Comparison of ENCODE assay signal across 21 cellular contexts in genomic region chr4:150218447-150218846, GRCh38.
DNase-seq lines count a peak whose midpoint lies in the region; ATAC-seq, FAIRE-seq and TF ChIP-seq lines count a peak whose summit lies in the region.
"Had no signal": no experiment of that assay in that cellular context is flagged by ENCODE, and none has a peak within 500 bp of the region (broad histone marks: within the 10 kb centered on the region; RNA-seq: fewer than 3 reads in every experiment).

No MANE protein-coding gene starts in this region.

- H3K27me3 ChIP-seq in H1 (replicated peaks in 1 of 4; ENCODE audit: control insufficient read depth in 3 of 4, extremely low read depth in 1 of 4, insufficient read depth in 3 of 4, low read length in 3 of 4) (no peaks in the 10 kb centered on the region; a peak in 1 of 7 replicates), breast epithelium (no peaks in the 10 kb centered on the region)
- H3K27me3 ChIP-seq: SJCRH30 had no signal

- no peak for TF ChIP-seq CTCF in natural killer cell (IDR thresholded peaks at IDR 0.05)
- no peak for TF ChIP-seq CTCF in H1 (IDR thresholded peaks at IDR 0.05; ENCODE audit: control extremely low read depth in 1 of 3, insufficient read depth in 1 of 3, low read depth in 1 of 3, low read length in 3 of 3)
- TF ChIP-seq CTCF in neural crest cell (conservative IDR thresholded peaks at IDR 0.05) = no peak
- TF ChIP-seq CTCF in breast epithelium (IDR thresholded peaks at IDR 0.05) = no peak
- TF ChIP-seq CTCF in WTC11 (IDR thresholded peaks at IDR 0.05) = no peak

- no peaks in the 10 kb centered on the region for H3K36me3 Mint-ChIP-seq in natural killer cell treated with Interleukin-12 subunit alpha and Interleukin-12 subunit beta and Interleukin-15 and Interleukin-18, amount 100 ng/mL, for 72 hours
- H3K36me3 Mint-ChIP-seq in natural killer cell (no peaks in the 10 kb centered on the region), neural crest cell (ENCODE audit: low read depth) (peaks cover 2% of the 10 kb centered on the region), WTC11 (no peaks in the 10 kb centered on the region)

- peak; percentile 46 to 48 for ATAC-seq in natural killer cell treated with Interleukin-12 subunit alpha and Interleukin-12 subunit beta and Interleukin-15 and Interleukin-18, amount 100 ng/mL, for 72 hours
- ATAC-seq in natural killer cell = no peak
- ATAC-seq in WTC11 = no peak
- ATAC-seq: Right ventricle myocardium inferior, SK-N-SH treated with all-trans-retinoic acid at 6 μM for 48 hours had no signal

- no peak for FAIRE-seq in H1 (lab: Jason Lieb, UNC)
- FAIRE-seq: GM12892 had no signal

- no peak overlapping the region for H3K56ac ChIP-seq in H1 (replicated peaks; ENCODE audit: insufficient read length, low read depth, low read length)

- no peak overlapping the region for H2BK120ac ChIP-seq in H1 (replicated peaks; ENCODE audit: low read depth, low read length)

- CTCF ChIA-PET in H1 (lab: Charles Lee; ENCODE audit: partially characterized antibody) = interaction anchor here (1.2 to 4.2 kb wide), 13 partner anchors 9 to 233 kb away, joined by 3 to 23 read pairs (median 4); no protein-coding TSS in a partner anchor
- CTCF ChIA-PET in WTC11 (lab: Charles Lee) = interaction anchor here (0.9 to 2.5 kb wide), 4 partner anchors 9 to 208 kb away, joined by 3 to 15 read pairs (median 8); no protein-coding TSS in a partner anchor

- no peaks in the 10 kb centered on the region for H3K4me1 Mint-ChIP-seq in natural killer cell treated with Interleukin-12 subunit alpha and Interleukin-12 subunit beta and Interleukin-15 and Interleukin-18, amount 100 ng/mL, for 72 hours (ENCODE audit: low read depth in 2 of 2)
- no peaks in the 10 kb centered on the region for H3K4me1 Mint-ChIP-seq in natural killer cell
- H3K4me1 Mint-ChIP-seq in neural crest cell = peaks cover 26% of the 10 kb centered on the region
- peaks cover 17% of the 10 kb centered on the region for H3K4me1 Mint-ChIP-seq in WTC11

- no peak overlapping the region for H2BK15ac ChIP-seq in H1 (ENCODE audit: low read length)

- no peak for DNase-seq in natural killer cell treated with Interleukin-12 subunit alpha and Interleukin-12 subunit beta and Interleukin-15 and Interleukin-18, amount 100 ng/mL, for 72 hours (ENCODE audit: low spot score)
- DNase-seq in natural killer cell (no peak), H1 (ENCODE audit: low read depth in 1 of 2, low spot score in 2 of 2) (no peak), neural crest cell (ENCODE audit: low read depth, low spot score) (no peak), breast epithelium (ENCODE audit: low spot score in 2 of 2) (no peak), ureter (ENCODE audit: low spot score) (no peak), WTC11 (ENCODE audit: low spot score) (no peak)
- DNase-seq: Calu3; GF-D8; H7; Kasumi-1; NCI-H187; NCI-H2081 treated with DMSO at 0.1 percent for 48 hours; NCI-H524 treated with DMSO at 0.1 percent for 48 hours; NK-92 treated with Interleukin-12 subunit alpha and Interleukin-12 subunit beta, amount 100 ng/mL, for 24 hours; PC-9; SJCRH30 had no signal

- H4K8ac ChIP-seq in H1 (ENCODE audit: extremely low read depth, insufficient read depth, low read length) = no peak overlapping the region

- TF ChIP-seq EP300 in H1 (IDR thresholded peaks at IDR 0.05; ENCODE audit: borderline replicate concordance in 1 of 2, low read depth in 2 of 2, low read length in 2 of 2) = no peak

- H3K18ac ChIP-seq in H1 (ENCODE audit: extremely low read depth, low read length) = no peak overlapping the region

- H4K20me1 ChIP-seq in H1 (replicated peaks in 1 of 2; ENCODE audit: control insufficient read depth in 1 of 2, insufficient read depth in 2 of 2, low read length in 2 of 2) = no peaks in the 10 kb centered on the region

- no peak overlapping the region for H3K4me3 ChIP-seq in H1 (ENCODE audit: extremely low read depth in 1 of 4, insufficient read depth in 2 of 4, low read depth in 3 of 4, low read length in 4 of 4)
- H3K4me3 ChIP-seq in breast epithelium = no peak overlapping the region
- H3K4me3 ChIP-seq: PC-9, SJCRH30 had no signal

- no peak overlapping the region for H2BK12ac ChIP-seq in H1 (ENCODE audit: low read depth, low read length)

- H3K9ac ChIP-seq in H1 (replicated peaks in 1 of 4; ENCODE audit: extremely low read depth in 1 of 4, low read depth in 3 of 4, low read length in 3 of 4) = no peak overlapping the region

- no peak overlapping the region for H3K14ac ChIP-seq in H1 (ENCODE audit: insufficient read length)

- no peaks in the 10 kb centered on the region for H3K79me1 ChIP-seq in H1 (ENCODE audit: low read depth, low read length)

- peak overlapping the region; percentile 81; the same call in 1 of the 2 replicates for H2AFZ ChIP-seq in H1 (ENCODE audit: low read length)
- H2AFZ ChIP-seq: PC-9 had no signal

- no peaks in the 10 kb centered on the region for H3K9me3 Mint-ChIP-seq in natural killer cell treated with Interleukin-12 subunit alpha and Interleukin-12 subunit beta and Interleukin-15 and Interleukin-18, amount 100 ng/mL, for 72 hours
- H3K9me3 Mint-ChIP-seq in natural killer cell (no peaks in the 10 kb centered on the region), neural crest cell (no peaks in the 10 kb centered on the region), WTC11 (no peaks in the 10 kb centered on the region)

- H3K23ac ChIP-seq in H1 (ENCODE audit: insufficient read length) = no peak overlapping the region

- H3K9me3 ChIP-seq in H1 (ENCODE audit: insufficient read depth in 2 of 2, low read depth in 1 of 2, low read length in 1 of 2) (no peaks in the 10 kb centered on the region), breast epithelium (no peaks in the 10 kb centered on the region)
- H3K9me3 ChIP-seq: SJCRH30 had no signal

- H3K23me2 ChIP-seq in H1 (ENCODE audit: low read depth, low read length) = no peaks in the 10 kb centered on the region

- H3K4me1 ChIP-seq in H1 (replicated peaks in 1 of 4; ENCODE audit: control insufficient read depth in 3 of 4, insufficient read depth in 4 of 4, low read length in 3 of 4) (peaks cover 0 to 7% (median 0%) of the 10 kb centered on the region in 4 experiments; a peak in 4 of 7 replicates), breast epithelium (no peaks in the 10 kb centered on the region)
- H3K4me1 ChIP-seq: SJCRH30 had no signal

- H3K27ac ChIP-seq in H1 (ENCODE audit: low read depth, low read length) = no peak overlapping the region
- no peak overlapping the region for H3K27ac ChIP-seq in breast epithelium
- H3K27ac ChIP-seq: HL-60, PC-9, SJCRH30 had no signal

- no peak overlapping the region for H4K5ac ChIP-seq in H1 (ENCODE audit: insufficient read length, low read depth, low read length)

- no peaks in the 10 kb centered on the region for H3K27me3 Mint-ChIP-seq in natural killer cell treated with Interleukin-12 subunit alpha and Interleukin-12 subunit beta and Interleukin-15 and Interleukin-18, amount 100 ng/mL, for 72 hours
- H3K27me3 Mint-ChIP-seq in natural killer cell (ENCODE audit: low read depth in 2 of 2) (no peaks in the 10 kb centered on the region), neural crest cell (ENCODE audit: low read depth) (no peaks in the 10 kb centered on the region), WTC11 (ENCODE audit: low read depth) (no peaks in the 10 kb centered on the region)

- TF ChIP-seq RAD21 in H1 (IDR thresholded peaks at IDR 0.05 in 1 of 2, conservative IDR thresholded peaks at IDR 0.05 in 1 of 2; ENCODE audit: low read depth in 2 of 2, low read length in 2 of 2) = no peak

- WGBS in H1 (ENCODE audit: extremely low coverage in 1 of 2, insufficient coverage in 1 of 2, insufficient read length in 1 of 2, insufficient replicate concordance in 2 of 2, low coverage in 1 of 2, low lambda C conversion rate in 2 of 2, missing lambda C conversion rate in 1 of 2), 2 experiments = 100% methylated on average over 2 of the region's 2 CpGs; no CpG with 5 or more reads in 1 of the 2 experiments

- H2BK5ac ChIP-seq in H1 (ENCODE audit: low read depth, low read length) = no peak overlapping the region

- TF ChIP-seq POLR2A in H1 (IDR thresholded peaks at IDR 0.05; ENCODE audit: control extremely low read depth in 1 of 2, low read depth in 2 of 2, low read length in 2 of 2) = no peak
- no peak for TF ChIP-seq POLR2A in breast epithelium (IDR thresholded peaks at IDR 0.05)

- POLR2A ChIA-PET in H1 (lab: Charles Lee; ENCODE audit: partially characterized antibody) (no interaction called here), WTC11 (lab: Charles Lee) (interaction anchor here (0.7 kb wide), 1 partner anchor 207 kb away, joined by 10 read pairs; no protein-coding TSS in a partner anchor)

- no peak overlapping the region for H3K27ac Mint-ChIP-seq in natural killer cell treated with Interleukin-12 subunit alpha and Interleukin-12 subunit beta and Interleukin-15 and Interleukin-18, amount 100 ng/mL, for 72 hours
- H3K27ac Mint-ChIP-seq in natural killer cell (no peak overlapping the region), neural crest cell (ENCODE audit: unreplicated experiment) (peak overlapping the region; percentile 19), WTC11 (no peak overlapping the region)

- H3K4ac ChIP-seq in H1 (replicated peaks; ENCODE audit: insufficient read length, low read depth, low read length) = no peak overlapping the region

- H2AK5ac ChIP-seq in H1 (ENCODE audit: low read depth, low read length) = no peak overlapping the region

- intact Hi-C loops in natural killer cell (cut with micrococcal nuclease) (no loop called here), breast epithelium (cut with DNase I; ENCODE audit: low total_unique reads) (no loop called here)

- H4K91ac ChIP-seq in H1 (replicated peaks; ENCODE audit: insufficient read length, low read length) = no peak overlapping the region

- no peak overlapping the region for H3K4me2 ChIP-seq in H1 (ENCODE audit: insufficient read depth in 1 of 2, low read depth in 2 of 2, low read length in 2 of 2)
- H3K4me2 ChIP-seq: PC-9 had no signal

- H2BK20ac ChIP-seq in H1 (ENCODE audit: low read length) = no peak overlapping the region

- H3K36me3 ChIP-seq in H1 (ENCODE audit: control insufficient read depth in 2 of 4, insufficient read depth in 4 of 4, low read length in 3 of 4) (no peaks in the 10 kb centered on the region), breast epithelium (no peaks in the 10 kb centered on the region)
- H3K36me3 ChIP-seq: SJCRH30 had no signal

- no peaks in the 10 kb centered on the region for H3K79me2 ChIP-seq in H1 (ENCODE audit: control insufficient read depth in 1 of 2, insufficient read depth in 2 of 2, low read length in 2 of 2)

- no peak overlapping the region for H3K4me3 Mint-ChIP-seq in natural killer cell treated with Interleukin-12 subunit alpha and Interleukin-12 subunit beta and Interleukin-15 and Interleukin-18, amount 100 ng/mL, for 72 hours
- H3K4me3 Mint-ChIP-seq in natural killer cell = no peak overlapping the region
- H3K4me3 Mint-ChIP-seq in neural crest cell = no peak overlapping the region
- no peak overlapping the region for H3K4me3 Mint-ChIP-seq in WTC11

TF ChIP-seq in WTC11, 78 proteins besides CTCF, POLR2A, EP300 and RAD21 (continues in another document):
- TF ChIP-seq CREB1 (CRISPR knock-in tag; IDR thresholded peaks at IDR 0.05) (no peak), ZNF232 (CRISPR knock-in tag; IDR thresholded peaks at IDR 0.05) (no peak), KAT7 (CRISPR knock-in tag; IDR thresholded peaks at IDR 0.05; ENCODE audit: borderline replicate concordance) (no peak), CBFB (CRISPR knock-in tag; IDR thresholded peaks at IDR 0.05; ENCODE audit: low read depth) (no peak)

Comparison
In these comparisons a context has a peak if more than half of its experiments do, and no peak if none do; other contexts are left out.
1. ATAC-seq: peak in natural killer cell treated with Interleukin-12 subunit alpha and Interleukin-12 subunit beta and Interleukin-15 and Interleukin-18, amount 100 ng/mL, for 72 hours (2 of 2); none in natural killer cell (0 of 3) and WTC11 (single experiment).